ENCODE assay signal across 1 cellular context in genomic region chr10:25016349-25017246, GRCh38.
A peak's percentile ranks its signal among the peaks of the same experiment; 100 is the strongest.
TF ChIP-seq lines count a peak whose summit lies in the region.

A gene with protein sequence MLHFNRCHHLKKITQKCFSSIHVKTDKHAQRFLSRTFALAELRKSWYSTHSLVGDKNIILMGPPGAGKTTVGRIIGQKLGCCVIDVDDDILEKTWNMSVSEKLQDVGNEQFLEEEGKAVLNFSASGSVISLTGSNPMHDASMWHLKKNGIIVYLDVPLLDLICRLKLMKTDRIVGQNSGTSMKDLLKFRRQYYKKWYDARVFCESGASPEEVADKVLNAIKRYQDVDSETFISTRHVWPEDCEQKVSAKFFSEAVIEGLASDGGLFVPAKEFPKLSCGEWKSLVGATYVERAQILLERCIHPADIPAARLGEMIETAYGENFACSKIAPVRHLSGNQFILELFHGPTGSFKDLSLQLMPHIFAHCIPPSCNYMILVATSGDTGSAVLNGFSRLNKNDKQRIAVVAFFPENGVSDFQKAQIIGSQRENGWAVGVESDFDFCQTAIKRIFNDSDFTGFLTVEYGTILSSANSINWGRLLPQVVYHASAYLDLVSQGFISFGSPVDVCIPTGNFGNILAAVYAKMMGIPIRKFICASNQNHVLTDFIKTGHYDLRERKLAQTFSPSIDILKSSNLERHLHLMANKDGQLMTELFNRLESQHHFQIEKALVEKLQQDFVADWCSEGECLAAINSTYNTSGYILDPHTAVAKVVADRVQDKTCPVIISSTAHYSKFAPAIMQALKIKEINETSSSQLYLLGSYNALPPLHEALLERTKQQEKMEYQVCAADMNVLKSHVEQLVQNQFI (plus strand): TSS chr10:25016612. CDS start chr10:25023224, 6,612 bp downstream.

TF ChIP-seq in GM12878, 131 proteins besides CTCF, POLR2A, EP300 and RAD21 (continued from another document and continues in another):
- no peak for TF ChIP-seq CEBPZ (IDR thresholded peaks at IDR 0.05; ENCODE audit: low read depth, low read length)
- no peak for TF ChIP-seq HDAC2 (IDR thresholded peaks at IDR 0.05)
- peak; percentile 81 for TF ChIP-seq ZNF687 (IDR thresholded peaks at IDR 0.05)
- no peak for TF ChIP-seq KDM1A (IDR thresholded peaks at IDR 0.05; ENCODE audit: borderline replicate concordance)
- no peak for TF ChIP-seq SREBF1 (IDR thresholded peaks at IDR 0.05; ENCODE audit: low read length)
- no peak for TF ChIP-seq MTA3 (IDR thresholded peaks at IDR 0.05; ENCODE audit: borderline replicate concordance, low read length)
- TF ChIP-seq CHD2 (IDR thresholded peaks at IDR 0.05; ENCODE audit: borderline replicate concordance, low read depth, low read length): 0 out of 2 replicates have a peak, but pooled peaks have one; percentile 5
- TF ChIP-seq EZH2 (IDR thresholded peaks at IDR 0.05; ENCODE audit: borderline replicate concordance, control insufficient read depth, low read depth, low read length): no peak
- TF ChIP-seq CHD4 (IDR thresholded peaks at IDR 0.05): no peak
- TF ChIP-seq MXI1 (IDR thresholded peaks at IDR 0.05; ENCODE audit: low read depth, low read length): peak; percentile 83
- TF ChIP-seq TCF3 (IDR thresholded peaks at IDR 0.05; ENCODE audit: borderline replicate concordance, insufficient read depth, low read depth, low read length): peak; percentile 33; the same call in 1 of the 2 replicates
- no peak for TF ChIP-seq PKNOX1 (IDR thresholded peaks at IDR 0.05)
- peak; percentile 91 to 99 for TF ChIP-seq EGR1 (IDR thresholded peaks at IDR 0.05; ENCODE audit: borderline replicate concordance in 1 of 2, low read depth in 2 of 2, low read length in 2 of 2)
- TF ChIP-seq ZNF274 (IDR thresholded peaks at IDR 0.05; ENCODE audit: insufficient read depth, insufficient read length): no peak
- no peak for TF ChIP-seq RBBP5 (conservative IDR thresholded peaks at IDR 0.05)
- TF ChIP-seq BACH1 (IDR thresholded peaks at IDR 0.05; ENCODE audit: borderline replicate concordance): peak; percentile 47; the same call in 1 of the 2 replicates
- peak; percentile 41; the same call in 1 of the 3 replicates for TF ChIP-seq POU2F2 (IDR thresholded peaks at IDR 0.05; ENCODE audit: borderline replicate concordance, low read depth, low read length)
- TF ChIP-seq ZSCAN29 (IDR thresholded peaks at IDR 0.05): no peak
- TF ChIP-seq ZNF384 (IDR thresholded peaks at IDR 0.05; ENCODE audit: borderline replicate concordance, low read depth, low read length): no peak
- no peak for TF ChIP-seq ZNF622 (IDR thresholded peaks at IDR 0.05)
- TF ChIP-seq MEF2A (IDR thresholded peaks at IDR 0.05; ENCODE audit: insufficient read depth, low read depth, low read length): no peak
- TF ChIP-seq ATF2 (IDR thresholded peaks at IDR 0.05; ENCODE audit: low read length): no peak
- peak; percentile 61 for TF ChIP-seq IKZF1 (conservative IDR thresholded peaks at IDR 0.05)
- no peak for TF ChIP-seq TCF7 (IDR thresholded peaks at IDR 0.05; ENCODE audit: borderline replicate concordance)
- TF ChIP-seq RFX5 (IDR thresholded peaks at IDR 0.05; ENCODE audit: low read depth, low read length): no peak
- peak; percentile 74; the same call in 1 of the 2 replicates for TF ChIP-seq MAX (IDR thresholded peaks at IDR 0.05; ENCODE audit: low read depth, low read length)
- TF ChIP-seq, protein P1, sequence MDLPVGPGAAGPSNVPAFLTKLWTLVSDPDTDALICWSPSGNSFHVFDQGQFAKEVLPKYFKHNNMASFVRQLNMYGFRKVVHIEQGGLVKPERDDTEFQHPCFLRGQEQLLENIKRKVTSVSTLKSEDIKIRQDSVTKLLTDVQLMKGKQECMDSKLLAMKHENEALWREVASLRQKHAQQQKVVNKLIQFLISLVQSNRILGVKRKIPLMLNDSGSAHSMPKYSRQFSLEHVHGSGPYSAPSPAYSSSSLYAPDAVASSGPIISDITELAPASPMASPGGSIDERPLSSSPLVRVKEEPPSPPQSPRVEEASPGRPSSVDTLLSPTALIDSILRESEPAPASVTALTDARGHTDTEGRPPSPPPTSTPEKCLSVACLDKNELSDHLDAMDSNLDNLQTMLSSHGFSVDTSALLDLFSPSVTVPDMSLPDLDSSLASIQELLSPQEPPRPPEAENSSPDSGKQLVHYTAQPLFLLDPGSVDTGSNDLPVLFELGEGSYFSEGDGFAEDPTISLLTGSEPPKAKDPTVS (IDR thresholded peaks at IDR 0.05; ENCODE audit: low read depth, low read length): no peak
- TF ChIP-seq PML (IDR thresholded peaks at IDR 0.05; ENCODE audit: low read length): peak; percentile 85
- no peak for TF ChIP-seq YBX1 (IDR thresholded peaks at IDR 0.05)
- TF ChIP-seq JUND (IDR thresholded peaks at IDR 0.05; ENCODE audit: low read depth, low read length): no peak
- TF ChIP-seq MTA2 (IDR thresholded peaks at IDR 0.05; ENCODE audit: low read depth): no peak
- TF ChIP-seq GATAD2B (conservative IDR thresholded peaks at IDR 0.05; ENCODE audit: low read depth): 0 out of 2 replicates have a peak, but pooled peaks have one; percentile 46
- TF ChIP-seq TAF1 (IDR thresholded peaks at IDR 0.05; ENCODE audit: borderline replicate concordance, low read depth, low read length): peak; percentile 56
- TF ChIP-seq CBFB (IDR thresholded peaks at IDR 0.05; ENCODE audit: low read depth): peak; percentile 46; the same call in 1 of the 2 replicates
- TF ChIP-seq POLR2AphosphoS2 (IDR thresholded peaks at IDR 0.05; ENCODE audit: low read depth, low read length): no peak
- TF ChIP-seq PAX5 (IDR thresholded peaks at IDR 0.05; ENCODE audit: borderline replicate concordance, low read depth, low read length): no peak
- no peak for TF ChIP-seq ATF7 (IDR thresholded peaks at IDR 0.05; ENCODE audit: low read depth)
- TF ChIP-seq, protein P2, sequence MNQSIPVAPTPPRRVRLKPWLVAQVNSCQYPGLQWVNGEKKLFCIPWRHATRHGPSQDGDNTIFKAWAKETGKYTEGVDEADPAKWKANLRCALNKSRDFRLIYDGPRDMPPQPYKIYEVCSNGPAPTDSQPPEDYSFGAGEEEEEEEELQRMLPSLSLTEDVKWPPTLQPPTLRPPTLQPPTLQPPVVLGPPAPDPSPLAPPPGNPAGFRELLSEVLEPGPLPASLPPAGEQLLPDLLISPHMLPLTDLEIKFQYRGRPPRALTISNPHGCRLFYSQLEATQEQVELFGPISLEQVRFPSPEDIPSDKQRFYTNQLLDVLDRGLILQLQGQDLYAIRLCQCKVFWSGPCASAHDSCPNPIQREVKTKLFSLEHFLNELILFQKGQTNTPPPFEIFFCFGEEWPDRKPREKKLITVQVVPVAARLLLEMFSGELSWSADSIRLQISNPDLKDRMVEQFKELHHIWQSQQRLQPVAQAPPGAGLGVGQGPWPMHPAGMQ (IDR thresholded peaks at IDR 0.05; ENCODE audit: borderline replicate concordance): no peak
- TF ChIP-seq ETV6 (conservative IDR thresholded peaks at IDR 0.05 in 1 of 2, IDR thresholded peaks at IDR 0.05 in 1 of 2; ENCODE audit: borderline replicate concordance in 1 of 2, low read depth in 1 of 2): no peak
- TF ChIP-seq DPF2 (IDR thresholded peaks at IDR 0.05): peak; percentile 51; the same call in 1 of the 2 replicates
- no peak for TF ChIP-seq MEF2B (IDR thresholded peaks at IDR 0.05; ENCODE audit: partially characterized antibody, poor library complexity, severe bottlenecking)
- TF ChIP-seq SMC3 (IDR thresholded peaks at IDR 0.05; ENCODE audit: borderline replicate concordance, low read length): no peak
- no peak for TF ChIP-seq ZZZ3 (IDR thresholded peaks at IDR 0.05; ENCODE audit: control insufficient read depth, insufficient read length, low read depth)
- TF ChIP-seq RCOR1 (conservative IDR thresholded peaks at IDR 0.05; ENCODE audit: low read depth, low read length): no peak
- TF ChIP-seq RELA (IDR thresholded peaks at IDR 0.05; ENCODE audit: borderline replicate concordance, partially characterized antibody): no peak
- TF ChIP-seq YY1 (IDR thresholded peaks at IDR 0.05; ENCODE audit: low read depth, low read length): 0 out of 2 replicates have a peak, but pooled peaks have one; percentile 10
- no peak for TF ChIP-seq SPI1 (IDR thresholded peaks at IDR 0.05; ENCODE audit: borderline replicate concordance, insufficient read depth, low read depth, low read length)
- peak; percentile 84 for TF ChIP-seq POLR2AphosphoS5 (IDR thresholded peaks at IDR 0.05; ENCODE audit: low read length)
- TF ChIP-seq CREM (IDR thresholded peaks at IDR 0.05; ENCODE audit: low read depth): 0 out of 2 replicates have a peak, but pooled peaks have one; percentile 5
- TF ChIP-seq IRF4 (IDR thresholded peaks at IDR 0.05; ENCODE audit: low read depth, low read length): 0 out of 2 replicates have a peak, but pooled peaks have one; percentile 34
- TF ChIP-seq SIN3A (IDR thresholded peaks at IDR 0.05; ENCODE audit: low read depth, low read length): no peak
